In genomic region chr3:16400143-16400935, GRCh38 we compare ENCODE assay signal across 10 cellular contexts.
A peak's percentile ranks its signal among the peaks of the same experiment; 100 is the strongest.
DNase-seq lines count a peak whose midpoint lies in the region; ATAC-seq and TF ChIP-seq lines count a peak whose summit lies in the region.
"Had no signal": no experiment of that assay in that cellular context is flagged by ENCODE, and none has a peak within 500 bp of the region (broad histone marks: within the 10 kb centered on the region; RNA-seq: fewer than 3 reads in every experiment).

No MANE protein-coding gene starts in this region.

- intact Hi-C loops in stomach (cut with DNase I; ENCODE audit: low total_unique reads) = no loop called here

- no peak for TF ChIP-seq POLR2A in stomach (IDR thresholded peaks at IDR 0.05)

- no peak overlapping the region for H3K4me3 Mint-ChIP-seq in activated T-helper 17 cell treated with anti-CD3 and anti-CD28 coated beads, Interleukin-2, amount 50 U/mL, for 72 hours
- peak overlapping the region in 1 of 5 donors; percentile 39 for H3K4me3 Mint-ChIP-seq in immature natural killer cell

- no peak for TF ChIP-seq CTCF in stomach (IDR thresholded peaks at IDR 0.05)

- no peaks in the 10 kb centered on the region for H3K9me3 Mint-ChIP-seq in activated T-helper 17 cell treated with anti-CD3 and anti-CD28 coated beads, Interleukin-2, amount 50 U/mL, for 72 hours
- H3K9me3 Mint-ChIP-seq in immature natural killer cell = peaks cover 0 to 1% (median 0%) of the 10 kb centered on the region in 6 donors

- ATAC-seq in GM19463 (IDR thresholded peaks at IDR 0.05; ENCODE audit: unreplicated experiment) = peak; percentile 8
- ATAC-seq in activated T-helper 17 cell treated with anti-CD3 and anti-CD28 coated beads, Interleukin-2, amount 50 U/mL, for 72 hours (replicated peaks) = no peak
- no peak for ATAC-seq in GM21786 (IDR thresholded peaks at IDR 0.05; ENCODE audit: unreplicated experiment)

- H3K27me3 ChIP-seq in stomach = no peaks in the 10 kb centered on the region

- H3K36me3 Mint-ChIP-seq in activated T-helper 17 cell treated with anti-CD3 and anti-CD28 coated beads, Interleukin-2, amount 50 U/mL, for 72 hours (ENCODE audit: low read depth) = peaks cover 86% of the 10 kb centered on the region
- H3K36me3 Mint-ChIP-seq in immature natural killer cell = peaks cover 4 to 17% (median 16%) of the 10 kb centered on the region in 3 donors

- H3K4me3 ChIP-seq in stomach = no peak overlapping the region

- no peaks in the 10 kb centered on the region for H3K36me3 ChIP-seq in stomach

- peak overlapping the region in 3 of 5 donors; percentile 1 to 57 (median 50) for H3K27ac ChIP-seq in stomach

- H3K4me1 ChIP-seq in stomach = peaks cover 0 to 18% (median 12%) of the 10 kb centered on the region in 4 donors

- TF ChIP-seq EP300 in stomach (IDR thresholded peaks at IDR 0.05) = no peak

- H3K27ac Mint-ChIP-seq in activated T-helper 17 cell treated with anti-CD3 and anti-CD28 coated beads, Interleukin-2, amount 50 U/mL, for 72 hours = peak overlapping the region; percentile 77
- peak overlapping the region; percentile 71 to 89 (median 76) for H3K27ac Mint-ChIP-seq in immature natural killer cell

- H3K27me3 Mint-ChIP-seq in activated T-helper 17 cell treated with anti-CD3 and anti-CD28 coated beads, Interleukin-2, amount 50 U/mL, for 72 hours = no peaks in the 10 kb centered on the region
- H3K27me3 Mint-ChIP-seq in immature natural killer cell (ENCODE audit: low read depth in 3 of 3) = peaks cover 1 to 6% (median 2%) of the 10 kb centered on the region in 3 donors

- DNase-seq in immature natural killer cell = no peak
- no peak for DNase-seq in stomach
- DNase-seq in amygdala (lab: John Stamatoyannopoulos, UW) = no peak
- no peak for DNase-seq in HuH-7 (ENCODE audit: low spot score)
- DNase-seq in DMS79 (lab: John Stamatoyannopoulos, UW) = no peak
- DNase-seq: DMS79 treated with DMSO at 0.1 percent for 48 hours, NCI-H2227 treated with DMSO at 0.1 percent for 48 hours had no signal

- peaks cover 41% of the 10 kb centered on the region for H3K4me1 Mint-ChIP-seq in activated T-helper 17 cell treated with anti-CD3 and anti-CD28 coated beads, Interleukin-2, amount 50 U/mL, for 72 hours
- H3K4me1 Mint-ChIP-seq in immature natural killer cell = peaks cover 50 to 79% of the 10 kb centered on the region in 2 donors

- 68 to 82% (median 78%) methylated on average over 11 of the region's 11 CpGs for WGBS in stomach, 5 donors

- H3K9me3 ChIP-seq in stomach = no peaks in the 10 kb centered on the region
